8 cellular contexts compared by ENCODE assay signal in genomic region chr2:151840216-151840691, GRCh38. TPM values are rescaled to one million over a fixed set of nuclear protein-coding genes. Genes with fewer than 3 reads are reported as not detected.
DNase-seq lines count a peak whose midpoint lies in the region; ATAC-seq, FAIRE-seq and TF ChIP-seq lines count a peak whose summit lies in the region.
"Had no signal": no experiment of that assay in that cellular context is flagged by ENCODE, and none has a peak within 500 bp of the region (broad histone marks: within the 10 kb centered on the region; RNA-seq: fewer than 3 reads in every experiment).

No MANE protein-coding gene starts in this region.

- WGBS in HepG2 (ENCODE audit: low lambda C conversion rate) = 98% methylated on average over 2 of the region's 2 CpGs

- H3K4me3 ChIP-seq in HepG2 (replicated peaks in 1 of 3; ENCODE audit: insufficient read depth in 1 of 3, low read depth in 2 of 3, low read length in 3 of 3) = no peak overlapping the region

- peaks cover 0 to 12% of the 10 kb centered on the region in 2 experiments; a peak in 3 of 5 replicates for H3K36me3 ChIP-seq in HepG2 (replicated peaks in 1 of 2; ENCODE audit: control insufficient read depth in 1 of 2, insufficient read depth in 2 of 2, low read length in 2 of 2)

- TF ChIP-seq EP300 in HepG2 (IDR thresholded peaks at IDR 0.05; ENCODE audit: low read depth in 2 of 2, low read length in 2 of 2) (no peak), HepG2 (CRISPR knock-in tag; IDR thresholded peaks at IDR 0.05; ENCODE audit: borderline replicate concordance) (no peak)

- H3K4me1 ChIP-seq in HepG2 (ENCODE audit: insufficient read depth, low read length) = peaks cover 26% of the 10 kb centered on the region

- BruUV-seq in HepG2 (replicated peaks; lab: Mats Ljungman, UMichigan) = no TSS peak

- POLR2A ChIA-PET in HepG2 (lab: Yijun Ruan, JAX) = interaction anchor here (0.9 to 4.8 kb wide), 2 partner anchors 12 to 13 kb away, joined by 3 to 28 read pairs; partner anchors contain the start of gene ARL5A

- H3K27me3 ChIP-seq in HepG2 (ENCODE audit: control insufficient read depth in 1 of 2, insufficient read depth in 2 of 2, low read length in 2 of 2) = no peaks in the 10 kb centered on the region

- H3K9me3 ChIP-seq in HepG2 (ENCODE audit: low read length) = no peaks in the 10 kb centered on the region

- in situ Hi-C loops in HepG2 (cut with HindIII; ENCODE audit: extremely low pct_ligation_motif_present, low pct_unique_long_range_greater_than_20kb) = no loop called here

- H3K27ac ChIP-seq in HepG2 (ENCODE audit: extremely low read length, insufficient read depth, low read length) = no peak overlapping the region

- TF ChIP-seq RAD21 in HepG2 (CRISPR knock-in tag; IDR thresholded peaks at IDR 0.05) = no peak

- no peak for TF ChIP-seq CTCF in HepG2 (CRISPR knock-in tag; IDR thresholded peaks at IDR 0.05)

- H3K9ac ChIP-seq in HepG2 (ENCODE audit: insufficient read depth, low read depth, low read length) = no peak overlapping the region

- intact Hi-C loops in HepG2 (cut with micrococcal nuclease; ENCODE audit: unreplicated experiment) = no loop called here

- no peak overlapping the region for H3K4me2 ChIP-seq in HepG2 (ENCODE audit: low read depth, low read length)

- no peak overlapping the region for H2AFZ ChIP-seq in HepG2 (ENCODE audit: low read length)

- no peak for TF ChIP-seq POLR2A in HepG2 (IDR thresholded peaks at IDR 0.05; ENCODE audit: insufficient read depth in 1 of 2, low read depth in 2 of 2, low read length in 2 of 2)

- DNase-seq in HepG2 (ENCODE audit: low spot score) (no peak), hippocampal formation (lab: John Stamatoyannopoulos, UW) (no peak), medulla oblongata (ENCODE audit: extremely low spot score) (no peak), ureter (ENCODE audit: low spot score) (no peak)

- no peaks in the 10 kb centered on the region for H4K20me1 ChIP-seq in HepG2 (ENCODE audit: insufficient read depth, low read length)

- peak; percentile 98 for ATAC-seq in GM18907 (IDR thresholded peaks at IDR 0.05; ENCODE audit: unreplicated experiment)
- ATAC-seq in GM21737 (IDR thresholded peaks at IDR 0.05; ENCODE audit: unreplicated experiment) = peak; percentile 96
- ATAC-seq in HG03460 (IDR thresholded peaks at IDR 0.05; ENCODE audit: unreplicated experiment) = peak; percentile 99
- ATAC-seq in HepG2 = no peak

- FAIRE-seq in HepG2 (lab: Jason Lieb, UNC) = no peak
- FAIRE-seq: frontal cortex had no signal

- no peaks in the 10 kb centered on the region for H3K79me2 ChIP-seq in HepG2 (ENCODE audit: insufficient read depth, low read length)

- CTCF ChIA-PET in HepG2 (lab: Yijun Ruan, JAX; ENCODE audit: low intra/inter-chr PET ratio, low total read pairs) = no interaction called here

TF ChIP-seq in HepG2, 621 proteins besides CTCF, POLR2A, EP300 and RAD21:
- TF ChIP-seq MAFK (conservative IDR thresholded peaks at IDR 0.05 in 1 of 2, IDR thresholded peaks at IDR 0.05 in 1 of 2; ENCODE audit: low read length in 2 of 2) (peak; percentile 50 to 64; a peak in 2 of 4 replicates), MAFF (IDR thresholded peaks at IDR 0.05; ENCODE audit: low read depth, low read length) (peak; percentile 59), HDAC6 (IDR thresholded peaks at IDR 0.05; ENCODE audit: low read depth, low read length) (no peak)
TF ChIP-seq in HepG2: peak in this region for 2.

RNA-seq across cellular contexts. Expression of gene ARL5A, which starts 12.0 kb away (rescaled TPM):
- total RNA-seq in HepG2 (2016; rRNA removed; fragmentation: Illumina TruSeq; extraction: Trizol) (149 and 170 TPM in 2 replicates), ureter (39.8 TPM)
- 75.4 and 85.0 TPM in 2 replicates for total RNA-seq in HepG2 (2016; cell fraction: cytosol; rRNA removed; fragmentation: Illumina TruSeq; extraction: Trizol; ENCODE audit: low read depth)
- total RNA-seq in HepG2 (2016; cell fraction: insoluble cytoplasmic fraction; rRNA removed; fragmentation: Illumina TruSeq; extraction: Trizol) = 144 and 150 TPM in 2 replicates
- total RNA-seq in HepG2 (2016; cell fraction: membrane; rRNA removed; fragmentation: Illumina TruSeq; extraction: Trizol) = 220 and 225 TPM in 2 replicates
- 85.9 and 100 TPM in 2 replicates for total RNA-seq in HepG2 (2016; cell fraction: nucleus; rRNA removed; fragmentation: Illumina TruSeq; extraction: Trizol)
- 34.2 and 47.5 TPM in 2 replicates for polyA plus RNA-seq in HepG2 (2011; rRNA removed)
- polyA plus RNA-seq in HepG2 (2011; cell fraction: cytosol; rRNA removed) = 23.3 and 35.0 TPM in 2 replicates
- polyA plus RNA-seq in HepG2 (2011; cell fraction: nucleus; rRNA removed) = 21.9 and 29.1 TPM in 2 replicates
- polyA plus RNA-seq in HepG2 (2012) = 46.8 and 63.2 TPM in 2 replicates
- 49.2 and 53.4 TPM in 2 replicates for polyA plus RNA-seq in HepG2 (2016; cell fraction: cytosol; fragmentation: Illumina TruSeq; extraction: Trizol; ENCODE audit: low read depth)
- polyA plus RNA-seq in HepG2 (2016; cell fraction: insoluble cytoplasmic fraction; fragmentation: Illumina TruSeq; extraction: Trizol; ENCODE audit: low read depth) = 78.6 and 90.5 TPM in 2 replicates
- 89.2 and 108 TPM in 2 replicates for polyA plus RNA-seq in HepG2 (2016; cell fraction: membrane; fragmentation: Illumina TruSeq; extraction: Trizol; ENCODE audit: low read depth)
- polyA plus RNA-seq in HepG2 (2016; cell fraction: nucleus; fragmentation: Illumina TruSeq; extraction: Trizol; ENCODE audit: insufficient read depth, low read depth) = 53.8 and 56.7 TPM in 2 replicates
- polyA minus RNA-seq in HepG2 (2011; rRNA and poly(A)+ RNA removed; ENCODE audit: low replicate concordance) = 8.7 and 27.5 TPM in 2 replicates
- polyA minus RNA-seq in HepG2 (2011; cell fraction: cytosol; rRNA and poly(A)+ RNA removed) = 42.2 and 46.0 TPM in 2 replicates
- polyA minus RNA-seq in HepG2 (2011; cell fraction: nucleus; rRNA and poly(A)+ RNA removed) = 141 and 173 TPM in 2 replicates
